In genomic region chr5:128637031-128637430, GRCh38 we compare ENCODE assay signal across 25 cellular contexts.
DNase-seq lines count a peak whose midpoint lies in the region; TF ChIP-seq lines count a peak whose summit lies in the region.
"Had no signal": no experiment of that assay in that cellular context is flagged by ENCODE, and none has a peak within 500 bp of the region (broad histone marks: within the 10 kb centered on the region; RNA-seq: fewer than 3 reads in every experiment).

No MANE protein-coding gene starts in this region.

- H3K27me3 Mint-ChIP-seq in activated T-helper 1 cell treated with anti-CD3 and anti-CD28 coated beads, Interleukin-12 subunit alpha, Interleukin-12 subunit beta, Interleukin-2, Interleukin-4 antibody, amounts not matched to agents 30 ng/mL and 10 ng/mL and 1 ng/mL, durations not matched to agents 14 hours and 24 hours and 36 hours (ENCODE audit: insufficient read depth) = no peaks in the 10 kb centered on the region
- H3K27me3 Mint-ChIP-seq: activated CD4-positive, alpha-beta memory T cell treated with anti-CD3 and anti-CD28 coated beads, Interleukin-2, amount 10 ng/mL, durations not matched to agents 7 days and 5 days; progenitor cell of endocrine pancreas had no signal

- no peaks in the 10 kb centered on the region for H3K79me1 ChIP-seq in trophoblast cell (ENCODE audit: low read length)

- H3K23ac ChIP-seq in trophoblast cell (ENCODE audit: low read length) = no peak overlapping the region

- no peak overlapping the region for H3K18ac ChIP-seq in trophoblast cell (ENCODE audit: low read length)

- no peak overlapping the region for H4K12ac ChIP-seq in trophoblast cell (ENCODE audit: low read depth, low read length)

- H3K36me3 Mint-ChIP-seq in activated T-helper 1 cell treated with anti-CD3 and anti-CD28 coated beads, Interleukin-12 subunit alpha, Interleukin-12 subunit beta, Interleukin-2, Interleukin-4 antibody, amounts not matched to agents 30 ng/mL and 10 ng/mL and 1 ng/mL, durations not matched to agents 14 hours and 24 hours and 36 hours (ENCODE audit: low read depth) = no peaks in the 10 kb centered on the region

- H3K4me1 ChIP-seq in fibroblast of lung (ENCODE audit: control insufficient read depth, extremely low read depth, insufficient read depth, low read length) (no peaks in the 10 kb centered on the region), left ventricle myocardium inferior (no peaks in the 10 kb centered on the region), trophoblast cell (ENCODE audit: control insufficient read depth in 1 of 2, insufficient read depth in 2 of 2, low read length in 2 of 2) (no peaks in the 10 kb centered on the region)
- H3K4me1 ChIP-seq: gastrocnemius medialis, transverse colon had no signal

- H3K4ac ChIP-seq in trophoblast cell (ENCODE audit: low read depth, low read length) = no peak overlapping the region

- no peak overlapping the region for H2BK12ac ChIP-seq in trophoblast cell (ENCODE audit: low read length)

- H3K4me1 Mint-ChIP-seq in activated T-helper 1 cell treated with anti-CD3 and anti-CD28 coated beads, Interleukin-12 subunit alpha, Interleukin-12 subunit beta, Interleukin-2, Interleukin-4 antibody, amounts not matched to agents 30 ng/mL and 10 ng/mL and 1 ng/mL, durations not matched to agents 14 hours and 24 hours and 36 hours (ENCODE audit: low read depth) = no peaks in the 10 kb centered on the region
- H3K4me1 Mint-ChIP-seq: activated CD4-positive, alpha-beta memory T cell treated with anti-CD3 and anti-CD28 coated beads, Interleukin-2, amount 10 ng/mL, durations not matched to agents 7 days and 5 days had no signal

- no peak overlapping the region for H3K4me2 ChIP-seq in fibroblast of lung (ENCODE audit: extremely low read depth, insufficient read depth, low read length)
- H3K4me2 ChIP-seq in trophoblast cell (ENCODE audit: low read length) = no peak overlapping the region

- H2BK120ac ChIP-seq in trophoblast cell (ENCODE audit: insufficient read depth, low read length, poor library complexity) = no peak overlapping the region

- H3K9ac ChIP-seq in fibroblast of lung (ENCODE audit: insufficient read depth, low read length) = no peak overlapping the region
- no peak overlapping the region for H3K9ac ChIP-seq in trophoblast cell (ENCODE audit: low read length)

- H2AK5ac ChIP-seq in trophoblast cell (ENCODE audit: low read length) = no peak overlapping the region

- no peaks in the 10 kb centered on the region for H4K20me1 ChIP-seq in fibroblast of lung (ENCODE audit: control insufficient read depth, extremely low read depth, insufficient read depth, low read length)

- H3K36me3 ChIP-seq in fibroblast of lung (ENCODE audit: control insufficient read depth, insufficient read depth, low read length) = no peaks in the 10 kb centered on the region
- H3K36me3 ChIP-seq in left ventricle myocardium inferior = no peaks in the 10 kb centered on the region
- no peaks in the 10 kb centered on the region for H3K36me3 ChIP-seq in trophoblast cell (ENCODE audit: control insufficient read depth in 1 of 2, insufficient read depth in 2 of 2, low read length in 2 of 2)
- H3K36me3 ChIP-seq: gastrocnemius medialis, transverse colon had no signal

- no peak overlapping the region for H4K8ac ChIP-seq in trophoblast cell (ENCODE audit: low read depth, low read length)

- H3K14ac ChIP-seq in trophoblast cell (ENCODE audit: low read length) = no peak overlapping the region

- H3K27ac ChIP-seq in fibroblast of lung (ENCODE audit: insufficient read depth, low read length) (no peak overlapping the region), left ventricle myocardium inferior (replicated peaks) (no peak overlapping the region), trophoblast cell (ENCODE audit: low read depth, low read length) (no peak overlapping the region)
- H3K27ac ChIP-seq: gastrocnemius medialis, skin epidermis, transverse colon had no signal

- no peak overlapping the region for H4K91ac ChIP-seq in trophoblast cell (ENCODE audit: low read depth, low read length)

- H3K27ac Mint-ChIP-seq in activated T-helper 1 cell treated with anti-CD3 and anti-CD28 coated beads, Interleukin-12 subunit alpha, Interleukin-12 subunit beta, Interleukin-2, Interleukin-4 antibody, amounts not matched to agents 30 ng/mL and 10 ng/mL and 1 ng/mL, durations not matched to agents 14 hours and 24 hours and 36 hours = no peak overlapping the region
- H3K27ac Mint-ChIP-seq: activated CD4-positive, alpha-beta memory T cell treated with anti-CD3 and anti-CD28 coated beads, Interleukin-2, amount 10 ng/mL, durations not matched to agents 7 days and 5 days; progenitor cell of endocrine pancreas had no signal

- H2BK5ac ChIP-seq in trophoblast cell (ENCODE audit: low read depth, low read length, poor library complexity) = no peak overlapping the region

- H3K79me2 ChIP-seq in fibroblast of lung (ENCODE audit: control insufficient read depth, insufficient read depth, low read length) (no peaks in the 10 kb centered on the region), trophoblast cell (ENCODE audit: control insufficient read depth, insufficient read depth, low read length, poor library complexity) (no peaks in the 10 kb centered on the region)

- H3K27me3 ChIP-seq in fibroblast of lung (ENCODE audit: control insufficient read depth, insufficient read depth, low read length) (no peaks in the 10 kb centered on the region), left ventricle myocardium inferior (ENCODE audit: low read depth) (no peaks in the 10 kb centered on the region), trophoblast cell (ENCODE audit: insufficient read depth, low read length) (no peaks in the 10 kb centered on the region)
- H3K27me3 ChIP-seq: gastrocnemius medialis, transverse colon had no signal

- intact Hi-C loops in left ventricle myocardium inferior (cut with micrococcal nuclease) = no loop called here
- intact Hi-C loops in activated T-helper 1 cell treated with anti-CD3 and anti-CD28 coated beads, Interleukin-12 subunit alpha, Interleukin-12 subunit beta, Interleukin-2, Interleukin-4 antibody, amounts not matched to agents 30 ng/mL and 10 ng/mL and 1 ng/mL, durations not matched to agents 14 hours and 24 hours and 36 hours (cut with micrococcal nuclease) = no loop called here

- H3K9me3 ChIP-seq in fibroblast of lung (ENCODE audit: control insufficient read depth, insufficient read depth, low read depth, low read length) (no peaks in the 10 kb centered on the region), left ventricle myocardium inferior (replicated peaks) (no peaks in the 10 kb centered on the region), trophoblast cell (ENCODE audit: insufficient read depth, low read depth, low read length) (no peaks in the 10 kb centered on the region)
- H3K9me3 ChIP-seq: gastrocnemius medialis, transverse colon had no signal

- WGBS in trophoblast cell (ENCODE audit: extremely low coverage, insufficient coverage, insufficient read length) = no CpG with 5 or more reads among the region's 4 CpGs

- no peak overlapping the region for H3K4me3 Mint-ChIP-seq in activated T-helper 1 cell treated with anti-CD3 and anti-CD28 coated beads, Interleukin-12 subunit alpha, Interleukin-12 subunit beta, Interleukin-2, Interleukin-4 antibody, amounts not matched to agents 30 ng/mL and 10 ng/mL and 1 ng/mL, durations not matched to agents 14 hours and 24 hours and 36 hours
- H3K4me3 Mint-ChIP-seq: activated CD4-positive, alpha-beta memory T cell treated with anti-CD3 and anti-CD28 coated beads, Interleukin-2, amount 10 ng/mL, durations not matched to agents 7 days and 5 days; nephron had no signal

- DNase-seq in EL = peak; percentile 62
- DNase-seq in amniotic epithelial cell (ENCODE audit: low read depth) = peak; percentile 90
- DNase-seq in fibroblast of lung (ENCODE audit: low read depth in 2 of 2) = peak; percentile 7 to 67
- no peak for DNase-seq in retinal pigment epithelial cell (ENCODE audit: low read depth)
- DNase-seq in left ventricle myocardium inferior = no peak
- DNase-seq in activated T-helper 1 cell treated with anti-CD3 and anti-CD28 coated beads, Interleukin-12 subunit alpha, Interleukin-12 subunit beta, Interleukin-2, Interleukin-4 antibody, amounts not matched to agents 30 ng/mL and 10 ng/mL and 1 ng/mL, durations not matched to agents 14 hours and 24 hours and 36 hours (ENCODE audit: low spot score) = no peak
- DNase-seq in trophoblast cell = no peak
- DNase-seq in activated T-cell treated with anti-CD3 and anti-CD28 coated beads, Interleukin-2, amount 50 U/mL, for 1 hour = no peak
- DNase-seq: activated CD4-positive, alpha-beta memory T cell treated with anti-CD3 and anti-CD28 coated beads, Interleukin-2, amount 10 ng/mL, durations not matched to agents 7 days and 5 days; activated CD4-positive, CD25-positive, alpha-beta regulatory T cell; activated T-cell treated with anti-CD3 and anti-CD28 coated beads for 4 hours; AML-193; DMS79 treated with DMSO at 0.1 percent for 48 hours; gastrocnemius medialis; kidney glomerular epithelial cell; NCI-H1105 treated with DMSO at 0.1 percent for 48 hours; NCI-H2107; NCI-H524; RPMI8226; stimulated activated CD4-positive, alpha-beta T cell treated with anti-CD3 and anti-CD28 coated beads, Interleukin-4, amount 100 ng/mL, for 1 hour; stimulated activated naive CD8-positive, alpha-beta T cell treated with anti-CD3 and anti-CD28 coated beads, Interleukin-15, Interleukin-2, amounts not matched to agents 100 U/mL and 50 U/mL, for 24 hours; transverse colon had no signal

- no peak for TF ChIP-seq CTCF in fibroblast of lung (conservative IDR thresholded peaks at IDR 0.05 in 1 of 2, IDR thresholded peaks at IDR 0.05 in 1 of 2; ENCODE audit: low read depth in 1 of 2, low read length in 2 of 2)
- TF ChIP-seq CTCF in retinal pigment epithelial cell (conservative IDR thresholded peaks at IDR 0.05; ENCODE audit: low read depth, low read length) = peak; percentile 9
- TF ChIP-seq CTCF in left ventricle myocardium inferior (IDR thresholded peaks at IDR 0.05; ENCODE audit: borderline replicate concordance) = no peak

- no peaks in the 10 kb centered on the region for H3K9me3 Mint-ChIP-seq in activated T-helper 1 cell treated with anti-CD3 and anti-CD28 coated beads, Interleukin-12 subunit alpha, Interleukin-12 subunit beta, Interleukin-2, Interleukin-4 antibody, amounts not matched to agents 30 ng/mL and 10 ng/mL and 1 ng/mL, durations not matched to agents 14 hours and 24 hours and 36 hours
- H3K9me3 Mint-ChIP-seq: activated CD4-positive, alpha-beta memory T cell treated with anti-CD3 and anti-CD28 coated beads, Interleukin-2, amount 10 ng/mL, durations not matched to agents 7 days and 5 days; nephron had no signal

- no peak overlapping the region for H3K4me3 ChIP-seq in fibroblast of lung (replicated peaks in 1 of 4; ENCODE audit: control extremely low read depth in 1 of 4, insufficient read depth in 1 of 4, low read depth in 3 of 4, low read length in 4 of 4)
- no peak overlapping the region for H3K4me3 ChIP-seq in retinal pigment epithelial cell (ENCODE audit: low read length)
- H3K4me3 ChIP-seq in left ventricle myocardium inferior = no peak overlapping the region
- H3K4me3 ChIP-seq in trophoblast cell (ENCODE audit: low read depth, low read length) = no peak overlapping the region
- H3K4me3 ChIP-seq: gastrocnemius medialis, skin epidermis, transverse colon had no signal

- no peak overlapping the region for H2AFZ ChIP-seq in fibroblast of lung (ENCODE audit: low read length)
- no peak overlapping the region for H2AFZ ChIP-seq in trophoblast cell (ENCODE audit: insufficient read depth, low read length, poor library complexity)

Comparison
In these comparisons a context has a peak if more than half of its experiments do, and no peak if none do; other contexts are left out.
1. DNase-seq: peak in EL (single experiment), amniotic epithelial cell (single experiment) and fibroblast of lung (2 of 2); none in retinal pigment epithelial cell (single experiment), left ventricle myocardium inferior (single experiment), activated T-helper 1 cell treated with anti-CD3 and anti-CD28 coated beads, Interleukin-12 subunit alpha, Interleukin-12 subunit beta, Interleukin-2, Interleukin-4 antibody, amounts not matched to agents 30 ng/mL and 10 ng/mL and 1 ng/mL, durations not matched to agents 14 hours and 24 hours and 36 hours (single experiment), trophoblast cell (0 of 2) and activated T-cell treated with anti-CD3 and anti-CD28 coated beads, Interleukin-2, amount 50 U/mL, for 1 hour (single experiment).